1 cellular context compared by ENCODE assay signal in the genomic region with DNA sequence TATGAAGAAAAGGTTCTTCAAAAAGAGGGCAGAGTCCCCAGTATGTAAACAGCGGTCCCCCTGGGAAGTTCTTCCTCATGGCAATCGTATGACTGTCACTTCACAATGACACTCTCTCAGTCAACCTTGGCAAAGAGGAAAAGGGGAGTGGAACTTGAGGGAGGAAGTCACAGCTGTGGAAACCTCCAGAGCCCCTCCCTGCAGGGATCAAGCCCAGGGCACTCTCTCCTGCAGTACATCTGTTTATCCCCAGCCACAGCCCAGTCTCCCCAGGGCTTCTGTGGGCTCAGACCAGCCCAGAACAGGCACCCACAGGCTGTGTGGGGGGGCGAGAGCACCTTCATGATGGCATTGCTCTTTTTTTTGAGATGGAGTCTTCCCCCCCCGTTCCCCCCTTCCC.
A peak's percentile ranks its signal among the peaks of the same experiment; 100 is the strongest.
TF ChIP-seq lines count a peak whose summit lies in the region.

No MANE protein-coding gene starts in this region.

TF ChIP-seq in GM12878, 131 proteins besides CTCF, POLR2A, EP300 and RAD21:
- no peak for TF ChIP-seq MEF2B (IDR thresholded peaks at IDR 0.05; ENCODE audit: partially characterized antibody, poor library complexity, severe bottlenecking)
- TF ChIP-seq SPI1 (IDR thresholded peaks at IDR 0.05; ENCODE audit: borderline replicate concordance, insufficient read depth, low read depth, low read length) = peak; percentile 31; the same call in 1 of the 2 replicates
TF ChIP-seq in GM12878: peak in this region for 1.
